Comparison of ENCODE assay signal across 21 cellular contexts in the genomic region with DNA sequence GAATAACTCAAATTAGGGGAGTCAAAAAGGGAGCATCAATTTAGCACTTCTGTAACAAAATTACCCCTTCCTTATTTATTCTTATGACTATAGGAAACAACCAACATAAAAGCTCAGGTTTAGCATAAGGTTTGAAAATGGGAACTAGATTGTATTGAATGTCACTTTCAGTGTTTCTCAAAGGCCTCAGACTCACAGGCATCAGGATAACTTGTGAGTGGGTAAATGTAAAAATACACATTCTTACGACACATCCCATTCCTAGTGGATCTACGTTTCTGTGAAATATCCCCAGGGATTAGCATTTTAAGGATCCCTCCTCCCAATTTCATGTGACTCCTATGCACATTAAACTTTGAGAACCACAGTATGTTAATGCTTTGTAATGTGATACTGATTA.
"Had no signal": no experiment of that assay in that cellular context is flagged by ENCODE, and none has a peak within 500 bp of the region (broad histone marks: within the 10 kb centered on the region; RNA-seq: fewer than 3 reads in every experiment).

No MANE protein-coding gene starts in this region.

- H3K4me1 ChIP-seq: colonic mucosa, esophagus squamous epithelium, gastroesophageal sphincter, heart right ventricle, left lung, lower lobe of right lung had no signal

- H3K27me3 ChIP-seq: colonic mucosa, esophagus squamous epithelium, gastroesophageal sphincter, heart right ventricle, left lung had no signal

- H3K36me3 ChIP-seq: colonic mucosa, esophagus squamous epithelium, gastroesophageal sphincter, heart right ventricle, left lung, lower lobe of right lung had no signal

- ATAC-seq: effector memory CD8-positive, alpha-beta T cell; esophagus mucosa; gastroesophageal sphincter; heart right ventricle; left cardiac atrium; left lung; left ventricle myocardium superior; lower lobe of right lung; mucosa of descending colon had no signal

- H3K4me3 ChIP-seq: colonic mucosa, esophagus squamous epithelium, gastroesophageal sphincter, heart right ventricle, left lung, lower lobe of right lung, mucosa of descending colon had no signal

- DNase-seq: colonic mucosa; cortex of kidney; effector CD8-positive, alpha-beta T cell; effector memory CD8-positive, alpha-beta T cell; endodermal cell; erythroblast; esophagus squamous epithelium; foreskin fibroblast; foreskin melanocyte; heart right ventricle; hippocampal formation; left cardiac atrium; left lung; left ventricle myocardium superior; lower lobe of right lung; mesenchymal stem cell; mucosa of descending colon; naive B cell had no signal

- H3K9me3 ChIP-seq: colonic mucosa, esophagus squamous epithelium, gastroesophageal sphincter, heart right ventricle, left lung, lower lobe of right lung, mucosa of descending colon had no signal

- H3K27ac ChIP-seq: colonic mucosa, epithelial cell of prostate, esophagus squamous epithelium, gastroesophageal sphincter, heart right ventricle, left lung, lower lobe of right lung had no signal
